Comparison of ENCODE assay signal across 13 cellular contexts in the genomic region with DNA sequence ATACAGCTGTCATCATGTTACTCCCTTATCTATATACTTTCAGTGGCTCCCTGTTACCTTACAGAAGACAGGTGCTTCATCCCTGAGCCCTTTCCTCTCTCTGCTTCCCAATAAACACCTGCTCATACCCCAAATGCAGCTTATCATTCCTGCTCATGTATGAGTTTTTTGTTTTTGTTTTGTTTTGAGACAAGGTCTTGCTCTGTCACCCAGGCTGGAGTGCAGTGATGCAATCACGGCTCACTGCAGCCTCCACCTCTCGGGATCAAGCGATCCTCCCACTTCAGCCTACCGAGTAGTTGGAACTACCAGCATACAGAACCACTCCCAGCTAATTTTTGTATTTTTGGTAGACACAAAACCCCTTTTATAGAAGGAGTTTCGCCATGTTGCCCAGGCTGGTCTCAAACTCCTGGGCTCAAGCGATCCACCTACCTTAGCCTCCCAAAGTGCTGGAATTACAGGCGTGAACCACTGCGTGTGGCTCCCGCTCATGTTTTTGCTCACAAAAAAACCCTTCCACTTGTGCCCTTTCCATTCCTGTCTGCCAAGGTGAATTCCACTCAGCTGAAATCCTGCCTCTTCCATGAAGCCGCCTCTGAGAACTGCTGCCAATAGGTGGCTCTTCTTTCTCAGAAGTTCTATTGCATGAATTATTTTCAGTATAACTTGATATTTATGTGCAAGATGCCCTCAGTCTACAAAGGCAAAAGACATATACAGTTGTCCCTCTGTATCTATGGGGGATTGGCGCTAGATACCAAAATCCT.
DNase-seq lines count a peak whose midpoint lies in the region; ATAC-seq and TF ChIP-seq lines count a peak whose summit lies in the region.
"Had no signal": no experiment of that assay in that cellular context is flagged by ENCODE, and none has a peak within 500 bp of the region (broad histone marks: within the 10 kb centered on the region; RNA-seq: fewer than 3 reads in every experiment).

No MANE protein-coding gene starts in this region.

- H3K4me1 Mint-ChIP-seq in T-helper 2 cell treated with Interferon-gamma antibody and Interleukin-4, amounts not matched to agents 5 μg/mL and 100 μg/mL, for 36 hours (ENCODE audit: low read depth): peaks cover 68% of the 10 kb centered on the region

- H3K79me2 ChIP-seq in parathyroid adenoma: peaks cover under 1% of the 10 kb centered on the region

- H3K4me3 ChIP-seq in NB4 (ENCODE audit: low read depth, low read length) (no peak overlapping the region), brain microvascular endothelial cell (ENCODE audit: low read depth, low read length) (no peak overlapping the region), parathyroid adenoma (ENCODE audit: low read depth, low read length) (no peak overlapping the region)

- H3K27ac Mint-ChIP-seq in T-helper 2 cell treated with Interferon-gamma antibody and Interleukin-4, amounts not matched to agents 5 μg/mL and 100 μg/mL, for 36 hours: peak overlapping the region; percentile 72

- H3K4me3 Mint-ChIP-seq in T-helper 2 cell treated with Interferon-gamma antibody and Interleukin-4, amounts not matched to agents 5 μg/mL and 100 μg/mL, for 36 hours: peak overlapping the region; percentile 19
- H3K4me3 Mint-ChIP-seq: effector memory CD8-positive, alpha-beta T cell; naive B cell had no signal

- H3K4me1 ChIP-seq in parathyroid adenoma: peaks cover 19% of the 10 kb centered on the region

- TF ChIP-seq CTCF in NB4 (IDR thresholded peaks at IDR 0.05; ENCODE audit: low read depth, low read length): peak; percentile 8
- peak; percentile 58 for TF ChIP-seq CTCF in brain microvascular endothelial cell (IDR thresholded peaks at IDR 0.05; ENCODE audit: low read depth, low read length, missing control alignments)
- peak; percentile 43 for TF ChIP-seq CTCF in parathyroid adenoma (IDR thresholded peaks at IDR 0.05)

- no peak for DNase-seq in T-helper 2 cell treated with Interferon-gamma antibody and Interleukin-4, amounts not matched to agents 5 μg/mL and 100 μg/mL, for 36 hours (ENCODE audit: low spot score)
- no peak for DNase-seq in T-helper 2 cell
- no peak for DNase-seq in NB4 (ENCODE audit: low read depth)
- DNase-seq in brain microvascular endothelial cell: no peak
- DNase-seq: effector memory CD8-positive, alpha-beta T cell; HCEC 1CT; naive B cell; NCI-H748 treated with DMSO at 0.1 percent for 48 hours; substantia nigra had no signal

- H3K9me3 ChIP-seq in parathyroid adenoma (ENCODE audit: control insufficient read depth, low read length): no peaks in the 10 kb centered on the region

- TF ChIP-seq POLR2A in NB4 (IDR thresholded peaks at IDR 0.05; ENCODE audit: extremely low read depth, insufficient read length): no peak

- peak overlapping the region; percentile 53 for H2AFZ ChIP-seq in parathyroid adenoma

- H3K9me3 Mint-ChIP-seq in T-helper 2 cell treated with Interferon-gamma antibody and Interleukin-4, amounts not matched to agents 5 μg/mL and 100 μg/mL, for 36 hours: no peaks in the 10 kb centered on the region
- H3K9me3 Mint-ChIP-seq: effector memory CD8-positive, alpha-beta T cell had no signal

- no peak for ATAC-seq in GM21367 (IDR thresholded peaks at IDR 0.05; ENCODE audit: unreplicated experiment)
- no peak for ATAC-seq in HG03521 (IDR thresholded peaks at IDR 0.05; ENCODE audit: unreplicated experiment)
- no peak for ATAC-seq in HG03460 (IDR thresholded peaks at IDR 0.05; ENCODE audit: unreplicated experiment)
- ATAC-seq: effector memory CD8-positive, alpha-beta T cell had no signal

- H3K36me3 ChIP-seq in brain microvascular endothelial cell (replicated peaks): no peaks in the 10 kb centered on the region
- no peaks in the 10 kb centered on the region for H3K36me3 ChIP-seq in parathyroid adenoma (ENCODE audit: control insufficient read depth, insufficient read depth, low read length)

- no peaks in the 10 kb centered on the region for H3K27me3 Mint-ChIP-seq in T-helper 2 cell treated with Interferon-gamma antibody and Interleukin-4, amounts not matched to agents 5 μg/mL and 100 μg/mL, for 36 hours (ENCODE audit: low read depth)
- H3K27me3 Mint-ChIP-seq: effector memory CD8-positive, alpha-beta T cell had no signal

- in situ Hi-C loops in brain microvascular endothelial cell (cut with HindIII; ENCODE audit: low pct_ligation_motif_present, low sequenced_read_pairs): no loop called here

- peak overlapping the region; percentile 39 for H3K4me2 ChIP-seq in parathyroid adenoma (ENCODE audit: low read length)

- no peak overlapping the region for H3K9ac ChIP-seq in parathyroid adenoma

- H3K27ac ChIP-seq in brain microvascular endothelial cell: no peak overlapping the region
- peak overlapping the region; percentile 34 for H3K27ac ChIP-seq in parathyroid adenoma

- H3K36me3 Mint-ChIP-seq in T-helper 2 cell treated with Interferon-gamma antibody and Interleukin-4, amounts not matched to agents 5 μg/mL and 100 μg/mL, for 36 hours (ENCODE audit: low read depth): no peaks in the 10 kb centered on the region
- H3K36me3 Mint-ChIP-seq: naive B cell had no signal

- H3K27me3 ChIP-seq in brain microvascular endothelial cell (replicated peaks) (no peaks in the 10 kb centered on the region), parathyroid adenoma (ENCODE audit: control insufficient read depth, insufficient read depth, low read length) (no peaks in the 10 kb centered on the region)

Comparison
In these comparisons a context has a peak if more than half of its experiments do, and no peak if none do; other contexts are left out.
1. CTCF ChIP-seq: peak in every context shown above with its lines; median percentile 58 in brain microvascular endothelial cell; 43 in parathyroid adenoma; 8 in NB4.